ENCODE assay signal across 19 cellular contexts in genomic region chr9:5479994-5480694, GRCh38. TPM values are rescaled to one million over a fixed set of nuclear protein-coding genes. Genes with fewer than 3 reads are reported as not detected.
DNase-seq lines count a peak whose midpoint lies in the region; ATAC-seq, FAIRE-seq and TF ChIP-seq lines count a peak whose summit lies in the region.
"Had no signal": no experiment of that assay in that cellular context is flagged by ENCODE, and none has a peak within 500 bp of the region (broad histone marks: within the 10 kb centered on the region; RNA-seq: fewer than 3 reads in every experiment).

No MANE protein-coding gene starts in this region.

- DNase-seq in activated T-cell treated with anti-CD3 and anti-CD28 coated beads, Interleukin-2, amount 50 U/mL, for 72 hours: no peak
- no peak for DNase-seq in activated T-cell treated with anti-CD3 and anti-CD28 coated beads, Interleukin-2, amount 50 U/mL, for 4 hours
- DNase-seq in stimulated activated effector memory CD8-positive, alpha-beta T cell treated with anti-CD3 and anti-CD28 coated beads, Interleukin-12 subunit alpha, Interleukin-12 subunit beta, amount 100 ng/mL, for 72 hours (ENCODE audit: low spot score in 2 of 2): no peak
- DNase-seq in psoas muscle (no peak), NCI-H2171 (lab: John Stamatoyannopoulos, UW) (no peak), D721Med (ENCODE audit: insufficient read length, low spot score) (no peak)
- DNase-seq: activated CD4-positive, alpha-beta T cell treated with anti-CD3 and anti-CD28 coated beads, Interleukin-2, amount 50 U/mL, for 1 hour; amygdala; CD4-positive, CD25-positive, alpha-beta regulatory T cell; immature natural killer cell; NCI-H1105; NCI-H345; nephron progenitor cell had no signal

- no peak for FAIRE-seq in D721Med (lab: Jason Lieb, UNC)

- H3K27me3 ChIP-seq in psoas muscle (ENCODE audit: insufficient read depth in 3 of 3, low read length in 2 of 3): no peaks in the 10 kb centered on the region
- H3K27me3 ChIP-seq: suprapubic skin had no signal

- peak; percentile 36 to 68 for ATAC-seq in activated T-cell treated with anti-CD3 and anti-CD28 coated beads, Interleukin-2, amount 50 U/mL, for 72 hours (replicated peaks in 1 of 2)
- no peak for ATAC-seq in activated T-cell treated with anti-CD3 and anti-CD28 coated beads, Interleukin-2, amount 50 U/mL, for 4 hours
- ATAC-seq in GM21390 (IDR thresholded peaks at IDR 0.05; ENCODE audit: unreplicated experiment): peak; percentile 49
- peak; percentile 66 for ATAC-seq in HG03342 (IDR thresholded peaks at IDR 0.05; ENCODE audit: unreplicated experiment)
- peak; percentile 75 for ATAC-seq in stimulated activated effector memory CD8-positive, alpha-beta T cell treated with anti-CD3 and anti-CD28 coated beads, Interleukin-12 subunit alpha, Interleukin-12 subunit beta, amount 100 ng/mL, for 72 hours
- ATAC-seq in psoas muscle: no peak

- H3K27me3 Mint-ChIP-seq in activated T-cell treated with anti-CD3 and anti-CD28 coated beads, Interleukin-2, amount 50 U/mL, for 72 hours (ENCODE audit: low read depth): peaks cover 6% of the 10 kb centered on the region
- no peaks in the 10 kb centered on the region for H3K27me3 Mint-ChIP-seq in activated T-cell treated with anti-CD3 and anti-CD28 coated beads, Interleukin-2, amount 50 U/mL, for 4 hours (ENCODE audit: low read depth)
- H3K27me3 Mint-ChIP-seq: CD4-positive, CD25-positive, alpha-beta regulatory T cell had no signal

- 89 to 90% (median 90%) methylated on average over 3 of the region's 3 CpGs for WGBS in psoas muscle, 3 donors

- no peak for TF ChIP-seq CTCF in psoas muscle (IDR thresholded peaks at IDR 0.05)
- no peak for TF ChIP-seq CTCF in D721Med (IDR thresholded peaks at IDR 0.05; ENCODE audit: insufficient read depth, missing control alignments)

- peaks cover 38% of the 10 kb centered on the region for H3K4me1 Mint-ChIP-seq in activated T-cell treated with anti-CD3 and anti-CD28 coated beads, Interleukin-2, amount 50 U/mL, for 72 hours (ENCODE audit: low read depth)
- H3K4me1 Mint-ChIP-seq in activated T-cell treated with anti-CD3 and anti-CD28 coated beads, Interleukin-2, amount 50 U/mL, for 4 hours (ENCODE audit: low read depth): peaks cover 10% of the 10 kb centered on the region
- peaks cover 27% of the 10 kb centered on the region for H3K4me1 Mint-ChIP-seq in stimulated activated effector memory CD8-positive, alpha-beta T cell treated with anti-CD3 and anti-CD28 coated beads, Interleukin-12 subunit alpha, Interleukin-12 subunit beta, amount 100 ng/mL, for 72 hours
- H3K4me1 Mint-ChIP-seq: nephron progenitor cell had no signal

- H3K36me3 Mint-ChIP-seq in activated T-cell treated with anti-CD3 and anti-CD28 coated beads, Interleukin-2, amount 50 U/mL, for 72 hours (ENCODE audit: insufficient read depth in 2 of 2): peaks cover 6 to 8% of the 10 kb centered on the region in 2 donors
- no peaks in the 10 kb centered on the region for H3K36me3 Mint-ChIP-seq in activated T-cell treated with anti-CD3 and anti-CD28 coated beads, Interleukin-2, amount 50 U/mL, for 4 hours (ENCODE audit: insufficient read depth)
- no peaks in the 10 kb centered on the region for H3K36me3 Mint-ChIP-seq in stimulated activated effector memory CD8-positive, alpha-beta T cell treated with anti-CD3 and anti-CD28 coated beads, Interleukin-12 subunit alpha, Interleukin-12 subunit beta, amount 100 ng/mL, for 72 hours
- H3K36me3 Mint-ChIP-seq: immature natural killer cell had no signal

- H3K4me1 ChIP-seq in psoas muscle: no peaks in the 10 kb centered on the region
- H3K4me1 ChIP-seq: suprapubic skin had no signal

- H3K36me3 ChIP-seq in psoas muscle (ENCODE audit: insufficient read depth in 1 of 2, low read depth in 1 of 2): no peaks in the 10 kb centered on the region
- H3K36me3 ChIP-seq: suprapubic skin had no signal

- no peak overlapping the region for H3K27ac Mint-ChIP-seq in activated T-cell treated with anti-CD3 and anti-CD28 coated beads, Interleukin-2, amount 50 U/mL, for 72 hours
- no peak overlapping the region for H3K27ac Mint-ChIP-seq in stimulated activated effector memory CD8-positive, alpha-beta T cell treated with anti-CD3 and anti-CD28 coated beads, Interleukin-12 subunit alpha, Interleukin-12 subunit beta, amount 100 ng/mL, for 72 hours
- H3K27ac Mint-ChIP-seq: activated T-helper 2 cell treated with anti-CD3 and anti-CD28 coated beads, Interferon-gamma antibody, Interleukin-2, Interleukin-4, amounts not matched to agents 10 μg/mL and 5 μg/mL and 100 μg/mL, durations not matched to agents 14 hours and 24 hours and 36 hours; immature natural killer cell; nephron progenitor cell had no signal

- intact Hi-C loops in psoas muscle (cut with DNase I): no loop called here

- H3K4me3 Mint-ChIP-seq in activated T-cell treated with anti-CD3 and anti-CD28 coated beads, Interleukin-2, amount 50 U/mL, for 72 hours: peak overlapping the region in 1 of 2 donors; percentile 67
- H3K4me3 Mint-ChIP-seq in activated T-cell treated with anti-CD3 and anti-CD28 coated beads, Interleukin-2, amount 50 U/mL, for 4 hours: no peak overlapping the region
- H3K4me3 Mint-ChIP-seq in stimulated activated effector memory CD8-positive, alpha-beta T cell treated with anti-CD3 and anti-CD28 coated beads, Interleukin-12 subunit alpha, Interleukin-12 subunit beta, amount 100 ng/mL, for 72 hours: peak overlapping the region; percentile 8
- H3K4me3 Mint-ChIP-seq: CD4-positive, CD25-positive, alpha-beta regulatory T cell; immature natural killer cell; nephron progenitor cell had no signal

- H3K9me3 ChIP-seq in psoas muscle: no peaks in the 10 kb centered on the region
- H3K9me3 ChIP-seq: suprapubic skin had no signal

- H3K9me3 Mint-ChIP-seq in activated T-cell treated with anti-CD3 and anti-CD28 coated beads, Interleukin-2, amount 50 U/mL, for 72 hours: peaks cover 4 to 8% of the 10 kb centered on the region in 2 donors
- peaks cover 9% of the 10 kb centered on the region for H3K9me3 Mint-ChIP-seq in activated T-cell treated with anti-CD3 and anti-CD28 coated beads, Interleukin-2, amount 50 U/mL, for 4 hours
- no peaks in the 10 kb centered on the region for H3K9me3 Mint-ChIP-seq in stimulated activated effector memory CD8-positive, alpha-beta T cell treated with anti-CD3 and anti-CD28 coated beads, Interleukin-12 subunit alpha, Interleukin-12 subunit beta, amount 100 ng/mL, for 72 hours
- H3K9me3 Mint-ChIP-seq: immature natural killer cell had no signal

- H3K4me3 ChIP-seq in psoas muscle: no peak overlapping the region
- H3K4me3 ChIP-seq: lung, suprapubic skin had no signal

- H3K27ac ChIP-seq in psoas muscle: no peak overlapping the region
- H3K27ac ChIP-seq: suprapubic skin had no signal

RNA-seq across cellular contexts. Expression of gene CD274, which starts 29.8 kb away (rescaled TPM):
- total RNA-seq in activated T-cell treated with anti-CD3 and anti-CD28 coated beads, Interleukin-2, amount 50 U/mL, for 72 hours: 10 to 100 TPM; 16.4 to 36.3 TPM
- total RNA-seq in activated T-cell treated with anti-CD3 and anti-CD28 coated beads, Interleukin-2, amount 50 U/mL, for 4 hours: 10 to 100 TPM; 33.7 to 58.4 (median 42.1) TPM
- total RNA-seq in psoas muscle: 1 to 10 TPM in 3 of 4 donors, under 1 TPM in 1; 0.93 to 4.6 (median 2.1) TPM
- polyA plus RNA-seq in psoas muscle: 1 to 10 TPM in 2 of 3 donors, under 1 TPM in 1; 0.69 to 3.3 (median 2.5) TPM

RNA-seq across cellular contexts. Expression of gene PDCD1LG2, which starts 30.2 kb away (rescaled TPM):
- total RNA-seq in activated T-cell treated with anti-CD3 and anti-CD28 coated beads, Interleukin-2, amount 50 U/mL, for 72 hours: 1 to 10 TPM; 1.3 to 3.0 TPM
- total RNA-seq in activated T-cell treated with anti-CD3 and anti-CD28 coated beads, Interleukin-2, amount 50 U/mL, for 4 hours: under 1 TPM in 2 of 3 donors, not detected in 1; 0.11 to 0.60 TPM
- 1 to 10 TPM in 1 of 4 donors, under 1 TPM in 3; 0.50 to 1.3 (median 0.86) TPM for total RNA-seq in psoas muscle
- polyA plus RNA-seq in psoas muscle: under 1 TPM; 0.29 to 0.62 (median 0.38) TPM
- total RNA-seq: SK-MEL-5 had no signal

RNA-seq across cellular contexts. Expression of gene PLGRKT, which starts 42.4 kb away (rescaled TPM):
- 10 to 100 TPM; 48.6 to 49.9 TPM for total RNA-seq in activated T-cell treated with anti-CD3 and anti-CD28 coated beads, Interleukin-2, amount 50 U/mL, for 72 hours
- total RNA-seq in activated T-cell treated with anti-CD3 and anti-CD28 coated beads, Interleukin-2, amount 50 U/mL, for 4 hours: 10 to 100 TPM; 23.7 to 45.3 (median 30.9) TPM
- total RNA-seq in psoas muscle: 10 to 100 TPM; 21.4 to 32.2 (median 26.8) TPM
- polyA plus RNA-seq in psoas muscle: 10 to 100 TPM; 25.0 to 50.4 (median 25.5) TPM

Comparison
In these comparisons a context has a peak if more than half of its experiments do, and no peak if none do; other contexts are left out.
1. ATAC-seq: peak in activated T-cell treated with anti-CD3 and anti-CD28 coated beads, Interleukin-2, amount 50 U/mL, for 72 hours (2 of 2), GM21390 (single experiment), HG03342 (single experiment) and stimulated activated effector memory CD8-positive, alpha-beta T cell treated with anti-CD3 and anti-CD28 coated beads, Interleukin-12 subunit alpha, Interleukin-12 subunit beta, amount 100 ng/mL, for 72 hours (single experiment); none in activated T-cell treated with anti-CD3 and anti-CD28 coated beads, Interleukin-2, amount 50 U/mL, for 4 hours (0 of 2) and psoas muscle (0 of 4).